19 cellular contexts compared by ENCODE assay signal in genomic region chr2:173989160-173989885, GRCh38. TPM values are rescaled to one million over a fixed set of nuclear protein-coding genes. Genes with fewer than 3 reads are reported as not detected.
DNase-seq lines count a peak whose midpoint lies in the region; ATAC-seq and TF ChIP-seq lines count a peak whose summit lies in the region.
"Had no signal": no experiment of that assay in that cellular context is flagged by ENCODE, and none has a peak within 500 bp of the region (broad histone marks: within the 10 kb centered on the region; RNA-seq: fewer than 3 reads in every experiment).

No MANE protein-coding gene starts in this region.

- ATAC-seq in GM19455 (IDR thresholded peaks at IDR 0.05; ENCODE audit: unreplicated experiment), result peak; percentile 32
- no peak for ATAC-seq in IMR-90 (ENCODE audit: low read depth)
- ATAC-seq in heart right ventricle, result peak in 5 of 8 donors; percentile 17 to 34 (median 22)
- peak; percentile 43 for ATAC-seq in thoracic aorta (ENCODE audit: insufficient number of reproducible peaks, low FRiP score, low read depth)
- no peak for ATAC-seq in HG03439 (IDR thresholded peaks at IDR 0.05; ENCODE audit: unreplicated experiment)

- peaks cover 7% of the 10 kb centered on the region for H3K9me1 ChIP-seq in IMR-90 (ENCODE audit: insufficient read depth, low read length)

- H2AK9ac ChIP-seq in IMR-90 (replicated peaks; ENCODE audit: low read depth, low read length, poor library complexity), result no peak overlapping the region

- H3K14ac ChIP-seq in IMR-90 (replicated peaks; ENCODE audit: low read depth, low read length), result no peak overlapping the region

- H3K4ac ChIP-seq in IMR-90 (ENCODE audit: low read depth, low read length), result peak overlapping the region; percentile 40

- H2AK5ac ChIP-seq in IMR-90 (ENCODE audit: low read depth, low read length), result no peak overlapping the region

- H4K8ac ChIP-seq in IMR-90 (ENCODE audit: low read depth in 2 of 2, low read length in 2 of 2), result no peak overlapping the region

- H2BK20ac ChIP-seq in IMR-90 (ENCODE audit: low read depth, low read length), result no peak overlapping the region

- no peaks in the 10 kb centered on the region for H3K79me1 ChIP-seq in IMR-90 (ENCODE audit: low read depth in 1 of 2, low read length in 2 of 2)

- POLR2A ChIA-PET in IMR-90 (lab: Charles Lee; ENCODE audit: unreplicated experiment), result interaction anchor here (0.5 kb wide), 1 partner anchor 25 kb away, joined by 4 read pairs; no protein-coding TSS in a partner anchor

- no peak overlapping the region for H2BK120ac ChIP-seq in IMR-90 (ENCODE audit: low read depth, low read length)

- H3K23ac ChIP-seq in IMR-90 (ENCODE audit: low read depth, low read length), result no peak overlapping the region

- in situ Hi-C loops in IMR-90 (cut with MboI; ENCODE audit: low sequenced_read_pairs), result no loop called here

- H3K18ac ChIP-seq in IMR-90 (ENCODE audit: low read depth, low read length), result no peak overlapping the region

- no peak for TF ChIP-seq CTCF in IMR-90 (conservative IDR thresholded peaks at IDR 0.05; ENCODE audit: low read depth, low read length)
- TF ChIP-seq CTCF in heart right ventricle (IDR thresholded peaks at IDR 0.05), result peak in 5 of 9 donors; percentile 13 to 41 (median 25)
- peak; percentile 63 for TF ChIP-seq CTCF in thoracic aorta (IDR thresholded peaks at IDR 0.05)

- H3K4me3 ChIP-seq in IMR-90 (ENCODE audit: insufficient read depth, low read depth, low read length), result no peak overlapping the region
- peak overlapping the region in 1 of 10 donors; percentile 12 for H3K4me3 ChIP-seq in heart right ventricle
- H3K4me3 ChIP-seq in thoracic aorta, result peak overlapping the region; percentile 11
- H3K4me3 ChIP-seq: hepatocyte, thyroid gland had no signal

- H2AFZ ChIP-seq in IMR-90 (replicated peaks; ENCODE audit: low read length, poor library complexity), result no peak overlapping the region
- H2AFZ ChIP-seq: hepatocyte had no signal

- no peak overlapping the region for H4K5ac ChIP-seq in IMR-90 (ENCODE audit: low read depth, low read length)

- intact Hi-C loops in IMR-90 (cut with micrococcal nuclease), result no loop called here
- intact Hi-C loops in heart right ventricle (cut with DNase I), result loop anchor here in 2 of 10 donors (2.0 to 5.0 kb wide), 2 partner anchors 23 to 38 kb away; no protein-coding TSS in a partner anchor

- no peak overlapping the region for H3K4me2 ChIP-seq in IMR-90 (ENCODE audit: low read depth, low read length)
- H3K4me2 ChIP-seq: hepatocyte had no signal

- no peak for TF ChIP-seq POLR2A in IMR-90 (IDR thresholded peaks at IDR 0.05; ENCODE audit: low read depth, low read length)

- no peak overlapping the region for H2BK15ac ChIP-seq in IMR-90 (ENCODE audit: low read depth, low read length)

- H3K9ac ChIP-seq in IMR-90 (ENCODE audit: low read depth, low read length), result no peak overlapping the region

- H3K56ac ChIP-seq in IMR-90 (ENCODE audit: extremely low read depth, insufficient read depth, low read length), result no peak overlapping the region

- H3K27ac ChIP-seq in IMR-90 (ENCODE audit: insufficient read depth, low read length), result no peak overlapping the region
- peak overlapping the region; percentile 45 to 87 (median 68) for H3K27ac ChIP-seq in heart right ventricle
- peak overlapping the region; percentile 71 to 83 for H3K27ac ChIP-seq in thoracic aorta
- H3K27ac ChIP-seq: hepatocyte, RWPE1, thyroid gland had no signal

- DNase-seq in IMR-90 (no peak), heart right ventricle (no peak), thoracic aorta (ENCODE audit: low spot score) (no peak), medulla oblongata (ENCODE audit: extremely low spot score) (no peak), NCI-H146 (lab: John Stamatoyannopoulos, UW) (no peak), hepatic stellate cell (ENCODE audit: low spot score) (no peak)
- DNase-seq: activated CD4-positive, alpha-beta T cell treated with anti-CD3 and anti-CD28 coated beads for 1 hour; activated CD8-positive, alpha-beta memory T cell treated with anti-CD3 and anti-CD28 coated beads, Interleukin-2, amount 50 U/mL, for 48 hours; C1 segment of cervical spinal cord; DMS79; GOT3; left cardiac atrium; NCI-H187 treated with DMSO at 0.1 percent for 48 hours; NCI-H526; thyroid gland had no signal

- no peaks in the 10 kb centered on the region for H4K20me1 ChIP-seq in IMR-90 (ENCODE audit: insufficient read depth, low read length)

- peaks cover 14% of the 10 kb centered on the region for H3K4me1 ChIP-seq in IMR-90 (ENCODE audit: control insufficient read depth, insufficient read depth, low read length)
- peaks cover 28 to 89% (median 57%) of the 10 kb centered on the region in 9 donors for H3K4me1 ChIP-seq in heart right ventricle
- peaks cover 51 to 95% of the 10 kb centered on the region in 2 donors for H3K4me1 ChIP-seq in thoracic aorta (ENCODE audit: control insufficient read depth in 1 of 2, low read depth in 2 of 2)

- CTCF ChIA-PET in IMR-90 (lab: Yijun Ruan, JAX), result no interaction called here

- WGBS in IMR-90 (ENCODE audit: extremely low coverage in 2 of 2, insufficient read length in 1 of 2), 2 experiments, result 62% methylated on average over 2 of the region's 7 CpGs; no CpG with 5 or more reads in 1 of the 2 experiments
- WGBS in heart right ventricle, 2 donors, result 42 to 62% methylated on average over 7 of the region's 7 CpGs

- no peak overlapping the region for H4K91ac ChIP-seq in IMR-90 (ENCODE audit: insufficient read depth, low read depth, low read length)

- no peak for TF ChIP-seq RAD21 in IMR-90 (IDR thresholded peaks at IDR 0.05; ENCODE audit: low read length)

- H3K9me3 ChIP-seq in IMR-90 (ENCODE audit: control insufficient read depth, insufficient read depth, low read length) (no peaks in the 10 kb centered on the region), heart right ventricle (no peaks in the 10 kb centered on the region), thoracic aorta (no peaks in the 10 kb centered on the region)
- H3K9me3 ChIP-seq: thyroid gland had no signal

- H3K36me3 ChIP-seq in IMR-90 (ENCODE audit: control insufficient read depth, insufficient read depth, low read length) (no peaks in the 10 kb centered on the region), heart right ventricle (no peaks in the 10 kb centered on the region), thoracic aorta (no peaks in the 10 kb centered on the region)
- H3K36me3 ChIP-seq: thyroid gland had no signal

- dilution Hi-C loops in IMR-90 (cut with HindIII; ENCODE audit: low sequenced_read_pairs, unreplicated experiment), result no loop called here

- H2BK5ac ChIP-seq in IMR-90 (ENCODE audit: low read depth, low read length, poor library complexity, severe bottlenecking), result no peak overlapping the region

- BruUV-seq in IMR-90 (replicated peaks; lab: Mats Ljungman, UMichigan), result no TSS peak

- H3K27me3 ChIP-seq in IMR-90 (ENCODE audit: control insufficient read depth, insufficient read depth, low read length) (peaks cover under 1% of the 10 kb centered on the region; the same call in 1 of the 2 replicates), heart right ventricle (no peaks in the 10 kb centered on the region), thoracic aorta (replicated peaks; ENCODE audit: insufficient read depth) (no peaks in the 10 kb centered on the region)
- H3K27me3 ChIP-seq: hepatocyte, thyroid gland had no signal

TF ChIP-seq in IMR-90, 13 proteins besides CTCF, POLR2A, EP300 and RAD21:
- TF ChIP-seq SMC3 (IDR thresholded peaks at IDR 0.05; ENCODE audit: low read depth, low read length) (no peak), RFX5 (IDR thresholded peaks at IDR 0.05; ENCODE audit: low read depth, low read length) (no peak), CHD1 (IDR thresholded peaks at IDR 0.05; ENCODE audit: low read depth, low read length) (no peak)

RNA-seq across cellular contexts. Expression of gene SP3, which starts 24.1 kb away (rescaled TPM):
- total RNA-seq in IMR-90 (2012; rRNA removed) (136 and 137 TPM in 2 replicates), heart right ventricle (10 to 100 TPM; 36.4 to 45.7 (median 41.0) TPM), thoracic aorta (10 to 100 TPM; 70.0 to 74.4 TPM)
- polyA plus RNA-seq in IMR-90 (2012; rRNA removed) (19.9 and 26.7 TPM in 2 replicates), heart right ventricle (10 to 100 TPM in 1 of 2 donors, 1 to 10 TPM in 1; 8.6 to 11.6 TPM)
- 4.2 and 6.6 TPM in 2 replicates for polyA plus RNA-seq in IMR-90 (2012; cell fraction: cytosol; rRNA removed)
- 6.3 and 36.0 TPM in 2 replicates for polyA plus RNA-seq in IMR-90 (2012; cell fraction: nucleus; rRNA removed; ENCODE audit: low replicate concordance)

Comparison
In these comparisons a context has a peak if more than half of its experiments do, and no peak if none do; other contexts are left out.
1. ATAC-seq: peak in GM19455 (single experiment), heart right ventricle (5 of 8) and thoracic aorta (single experiment); none in IMR-90 (single experiment) and HG03439 (single experiment).